In genomic region chr4:101400096-101400495, GRCh38 we compare ENCODE assay signal across 14 cellular contexts.
A peak's percentile ranks its signal among the peaks of the same experiment; 100 is the strongest.
DNase-seq lines count a peak whose midpoint lies in the region; TF ChIP-seq lines count a peak whose summit lies in the region.
"Had no signal": no experiment of that assay in that cellular context is flagged by ENCODE, and none has a peak within 500 bp of the region (broad histone marks: within the 10 kb centered on the region; RNA-seq: fewer than 3 reads in every experiment).

No MANE protein-coding gene starts in this region.

- DNase-seq in EL (peak; percentile 29), NCI-H226 (peak; percentile 42), astrocyte of the cerebellum (ENCODE audit: low read depth) (peak; percentile 72), kidney tubule cell (ENCODE audit: low spot score) (peak; percentile 56), GM10266 (ENCODE audit: extremely low spot score) (no peak), GM19240 (ENCODE audit: insufficient read length, low spot score) (no peak), DMS153 (lab: John Stamatoyannopoulos, UW) (no peak)
- no peak for DNase-seq in activated naive CD4-positive, alpha-beta T cell (lab: John Stamatoyannopoulos, UW)
- DNase-seq: activated CD4-positive, CD25-positive, alpha-beta regulatory T cell; activated gamma-delta T cell; GDM1; NCI-H1694; SK-N-SH had no signal

- in situ Hi-C loops in astrocyte of the cerebellum (cut with HindIII; ENCODE audit: low sequenced_read_pairs), result no loop called here

- TF ChIP-seq CTCF in astrocyte of the cerebellum (IDR thresholded peaks at IDR 0.05; ENCODE audit: low read depth, low read length, missing control alignments) (no peak), GM10266 (IDR thresholded peaks at IDR 0.05; ENCODE audit: control insufficient read depth, insufficient read depth, low read depth, missing control alignments) (no peak)

- no peak overlapping the region for H3K4me3 ChIP-seq in astrocyte of the cerebellum (ENCODE audit: low read depth, low read length)
- H3K4me3 ChIP-seq: right atrium auricular region had no signal

Comparison
In these comparisons a context has a peak if more than half of its experiments do, and no peak if none do; other contexts are left out.
1. DNase-seq: peak in EL (single experiment), NCI-H226 (single experiment), astrocyte of the cerebellum (single experiment) and kidney tubule cell (single experiment); none in GM10266 (single experiment), GM19240 (single experiment), DMS153 (single experiment) and activated naive CD4-positive, alpha-beta T cell (0 of 4).